In the genomic region with DNA sequence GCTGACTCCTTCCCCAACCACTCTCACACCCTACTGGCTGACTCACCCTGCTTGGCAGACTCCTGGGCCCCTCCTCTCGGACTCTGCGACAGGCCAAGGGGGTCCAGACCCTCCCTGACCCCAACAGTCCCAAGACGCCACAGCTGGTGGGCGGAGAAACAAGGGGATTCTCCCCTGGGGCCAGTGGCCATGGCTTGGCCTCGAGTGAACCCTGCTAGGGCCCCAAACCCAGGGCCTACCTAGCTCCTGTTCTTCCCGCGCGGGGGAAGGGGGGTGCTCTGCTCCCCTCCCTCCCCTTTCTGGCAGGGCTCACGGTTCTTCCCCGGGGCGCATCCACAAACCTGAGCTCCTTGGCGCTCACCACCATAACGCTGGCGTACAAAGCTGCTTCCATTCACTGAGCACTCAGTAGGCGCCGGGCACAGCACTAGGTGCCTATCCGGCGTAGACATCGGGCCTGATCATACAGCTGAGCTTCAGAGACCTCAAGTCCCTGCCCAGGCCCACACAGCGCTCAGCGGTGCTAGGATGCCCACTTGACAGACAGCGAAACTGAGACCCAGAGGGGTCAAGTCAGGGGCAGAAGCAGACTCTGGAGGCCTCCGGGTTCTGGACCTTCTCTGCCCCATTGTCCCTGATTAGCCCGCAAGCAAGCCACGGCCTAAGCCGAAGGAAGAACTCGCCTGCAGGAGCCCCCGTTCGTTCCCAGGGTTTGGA, we compare ENCODE assay signal across 8 cellular contexts. TPM values are rescaled to one million over a fixed set of nuclear protein-coding genes. Genes with fewer than 3 reads are reported as not detected.
DNase-seq lines count a peak whose midpoint lies in the region; TF ChIP-seq lines count a peak whose summit lies in the region.

No MANE protein-coding gene starts in this region.

- H3K9me3 ChIP-seq in SK-N-MC (ENCODE audit: low read depth, low read length) (no peaks in the 10 kb centered on the region), transverse colon (no peaks in the 10 kb centered on the region)

- no peak for TF ChIP-seq CTCF in mesothelial cell of epicardium (IDR thresholded peaks at IDR 0.05; ENCODE audit: unreplicated experiment)
- no peak for TF ChIP-seq CTCF in transverse colon (IDR thresholded peaks at IDR 0.05)

- H3K36me3 Mint-ChIP-seq in mesothelial cell of epicardium = no peaks in the 10 kb centered on the region

- peaks cover 11% of the 10 kb centered on the region for H3K4me1 Mint-ChIP-seq in mesothelial cell of epicardium

- peaks cover 0 to 39% (median 13%) of the 10 kb centered on the region in 4 donors for H3K4me1 ChIP-seq in transverse colon

- H3K4me3 ChIP-seq in SK-N-MC (peak overlapping the region; percentile 81), transverse colon (peak overlapping the region; percentile 65 to 84 (median 75))

- H3K27me3 Mint-ChIP-seq in mesothelial cell of epicardium (ENCODE audit: low read depth) = peaks cover 9% of the 10 kb centered on the region

- H3K27ac Mint-ChIP-seq in mesothelial cell of epicardium = no peak overlapping the region

- no peak overlapping the region for H3K27ac ChIP-seq in SK-N-MC
- H3K27ac ChIP-seq in transverse colon = peak overlapping the region; percentile 79 to 88 (median 86)

- H3K4me3 Mint-ChIP-seq in mesothelial cell of epicardium = peak overlapping the region; percentile 57

- peak overlapping the region; percentile 77 for H3K9ac ChIP-seq in SK-N-MC (ENCODE audit: insufficient read length)

- no peak for TF ChIP-seq EP300 in transverse colon (IDR thresholded peaks at IDR 0.05; ENCODE audit: low read depth)

- no peaks in the 10 kb centered on the region for H3K27me3 ChIP-seq in transverse colon

- H3K36me3 ChIP-seq in SK-N-MC (ENCODE audit: insufficient read depth, low read length) (no peaks in the 10 kb centered on the region), transverse colon (no peaks in the 10 kb centered on the region)

- peak; percentile 25 for DNase-seq in GM03348 (ENCODE audit: low spot score)
- no peak for DNase-seq in SK-N-MC (ENCODE audit: low read depth, low spot score)
- peak; percentile 34 for DNase-seq in central memory CD4-positive, alpha-beta T cell
- no peak for DNase-seq in mesothelial cell of epicardium (ENCODE audit: low spot score in 2 of 2, unreplicated experiment in 2 of 2)
- no peak for DNase-seq in transverse colon
- no peak for DNase-seq in effector CD8-positive, alpha-beta T cell (lab: John Stamatoyannopoulos, UW)
- DNase-seq in ecto neural progenitor cell (ENCODE audit: low spot score) = no peak
- no peak for DNase-seq in occipital lobe (lab: John Stamatoyannopoulos, UW)

- in situ Hi-C loops in transverse colon (cut with MboI; ENCODE audit: low pct_ligation_motif_present in 1 of 4, low pct_unique_long_range_greater_than_20kb in 1 of 4, low sequenced_read_pairs in 3 of 4) = no loop called here

- no peak for TF ChIP-seq POLR2A in transverse colon (IDR thresholded peaks at IDR 0.05)

- H3K9me3 Mint-ChIP-seq in mesothelial cell of epicardium = no peaks in the 10 kb centered on the region

- 24% methylated on average over 22 of the region's 29 CpGs; no CpG with 5 or more reads in 1 of the 2 donors for WGBS in transverse colon (ENCODE audit: low coverage in 1 of 2), 2 donors

- intact Hi-C loops in transverse colon (cut with DNase I; ENCODE audit: low total_unique reads) = no loop called here

RNA-seq across cellular contexts. Expression of gene ADA, which starts 0.6 kb away (rescaled TPM):
- total RNA-seq in mesothelial cell of epicardium = 21.7 to 23.1 TPM (median 22.5 TPM) in 3 replicates
- total RNA-seq in transverse colon = 1 to 10 TPM; 2.6 to 5.4 (median 2.9) TPM
- 1.7 TPM for total RNA-seq in occipital lobe

Comparison
In these comparisons a context has a peak if more than half of its experiments do, and no peak if none do; other contexts are left out.
1. DNase-seq: peak in GM03348 (single experiment) and central memory CD4-positive, alpha-beta T cell (single experiment); none in SK-N-MC (single experiment), mesothelial cell of epicardium (0 of 2), transverse colon (single experiment), effector CD8-positive, alpha-beta T cell (single experiment), ecto neural progenitor cell (single experiment) and occipital lobe (single experiment).